Comparison of ENCODE assay signal across 1 cellular context in the genomic region with DNA sequence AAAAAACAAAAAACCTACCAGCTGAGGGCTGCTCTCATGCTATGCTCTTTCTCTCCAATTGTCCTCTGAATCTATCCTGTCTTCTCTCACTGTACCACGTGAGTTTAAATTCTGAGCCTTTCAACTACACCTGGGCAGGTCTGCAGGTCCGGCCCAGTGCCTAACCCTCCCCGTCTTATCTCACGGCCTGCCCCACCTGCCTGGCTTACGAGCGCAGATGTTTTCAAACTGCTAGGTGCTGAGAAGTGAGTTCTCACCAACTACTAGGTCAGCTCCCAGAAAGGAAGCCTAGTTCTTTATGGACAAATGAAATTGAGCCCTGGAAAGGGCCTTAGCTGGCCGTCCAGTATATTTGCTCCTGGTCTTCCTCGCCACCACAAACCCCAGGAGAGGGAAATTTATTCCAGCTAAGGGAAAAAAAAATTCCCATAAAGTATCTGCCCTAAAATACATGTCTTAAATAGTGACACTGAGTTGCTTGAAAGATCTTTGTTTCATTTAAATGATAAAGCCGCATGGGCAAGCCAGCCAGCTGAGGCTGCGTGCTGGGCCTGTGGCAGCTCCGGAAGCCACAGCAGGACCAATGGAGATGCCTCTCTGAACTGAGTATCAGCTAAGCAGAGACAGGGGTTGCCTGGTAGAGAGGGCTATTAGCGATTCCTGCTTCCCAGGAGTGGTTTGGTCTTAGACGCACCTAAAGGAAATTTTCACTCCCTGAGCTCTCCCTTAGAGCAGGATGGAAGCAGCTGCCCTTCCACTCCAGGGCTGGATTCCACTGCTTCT.
TF ChIP-seq lines count a peak whose summit lies in the region.

No MANE protein-coding gene starts in this region.

TF ChIP-seq in SK-N-SH, 30 proteins besides CTCF, POLR2A, EP300 and RAD21:
- TF ChIP-seq, protein P1, sequence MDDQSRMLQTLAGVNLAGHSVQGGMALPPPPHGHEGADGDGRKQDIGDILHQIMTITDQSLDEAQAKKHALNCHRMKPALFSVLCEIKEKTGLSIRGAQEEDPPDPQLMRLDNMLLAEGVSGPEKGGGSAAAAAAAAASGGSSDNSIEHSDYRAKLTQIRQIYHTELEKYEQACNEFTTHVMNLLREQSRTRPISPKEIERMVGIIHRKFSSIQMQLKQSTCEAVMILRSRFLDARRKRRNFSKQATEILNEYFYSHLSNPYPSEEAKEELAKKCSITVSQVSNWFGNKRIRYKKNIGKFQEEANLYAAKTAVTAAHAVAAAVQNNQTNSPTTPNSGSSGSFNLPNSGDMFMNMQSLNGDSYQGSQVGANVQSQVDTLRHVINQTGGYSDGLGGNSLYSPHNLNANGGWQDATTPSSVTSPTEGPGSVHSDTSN (IDR thresholded peaks at IDR 0.05) = no peak
- TF ChIP-seq POLR2AphosphoS5 (IDR thresholded peaks at IDR 0.05; ENCODE audit: low read depth, low read length) (no peak), RXRA (IDR thresholded peaks at IDR 0.05; ENCODE audit: borderline replicate concordance, low read depth) (no peak), FOXJ3 (CRISPR knock-in tag; IDR thresholded peaks at IDR 0.05) (no peak), EZH2phosphoT487 (IDR thresholded peaks at IDR 0.05; ENCODE audit: borderline replicate concordance, low read depth) (no peak), YY1 (IDR thresholded peaks at IDR 0.05; ENCODE audit: low read depth) (no peak), CHD2 (IDR thresholded peaks at IDR 0.05; ENCODE audit: low read length, partially characterized antibody) (no peak)
- TF ChIP-seq, protein P2, sequence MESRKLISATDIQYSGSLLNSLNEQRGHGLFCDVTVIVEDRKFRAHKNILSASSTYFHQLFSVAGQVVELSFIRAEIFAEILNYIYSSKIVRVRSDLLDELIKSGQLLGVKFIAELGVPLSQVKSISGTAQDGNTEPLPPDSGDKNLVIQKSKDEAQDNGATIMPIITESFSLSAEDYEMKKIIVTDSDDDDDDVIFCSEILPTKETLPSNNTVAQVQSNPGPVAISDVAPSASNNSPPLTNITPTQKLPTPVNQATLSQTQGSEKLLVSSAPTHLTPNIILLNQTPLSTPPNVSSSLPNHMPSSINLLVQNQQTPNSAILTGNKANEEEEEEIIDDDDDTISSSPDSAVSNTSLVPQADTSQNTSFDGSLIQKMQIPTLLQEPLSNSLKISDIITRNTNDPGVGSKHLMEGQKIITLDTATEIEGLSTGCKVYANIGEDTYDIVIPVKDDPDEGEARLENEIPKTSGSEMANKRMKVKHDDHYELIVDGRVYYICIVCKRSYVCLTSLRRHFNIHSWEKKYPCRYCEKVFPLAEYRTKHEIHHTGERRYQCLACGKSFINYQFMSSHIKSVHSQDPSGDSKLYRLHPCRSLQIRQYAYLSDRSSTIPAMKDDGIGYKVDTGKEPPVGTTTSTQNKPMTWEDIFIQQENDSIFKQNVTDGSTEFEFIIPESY (IDR thresholded peaks at IDR 0.05; ENCODE audit: borderline replicate concordance, low read depth) = no peak
- TF ChIP-seq, protein P3, sequence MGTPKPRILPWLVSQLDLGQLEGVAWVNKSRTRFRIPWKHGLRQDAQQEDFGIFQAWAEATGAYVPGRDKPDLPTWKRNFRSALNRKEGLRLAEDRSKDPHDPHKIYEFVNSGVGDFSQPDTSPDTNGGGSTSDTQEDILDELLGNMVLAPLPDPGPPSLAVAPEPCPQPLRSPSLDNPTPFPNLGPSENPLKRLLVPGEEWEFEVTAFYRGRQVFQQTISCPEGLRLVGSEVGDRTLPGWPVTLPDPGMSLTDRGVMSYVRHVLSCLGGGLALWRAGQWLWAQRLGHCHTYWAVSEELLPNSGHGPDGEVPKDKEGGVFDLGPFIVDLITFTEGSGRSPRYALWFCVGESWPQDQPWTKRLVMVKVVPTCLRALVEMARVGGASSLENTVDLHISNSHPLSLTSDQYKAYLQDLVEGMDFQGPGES (IDR thresholded peaks at IDR 0.05; ENCODE audit: low read depth, low read length) = no peak
